ENCODE assay signal across 8 cellular contexts in genomic region chr5:154038241-154038603, GRCh38. TPM values are rescaled to one million over a fixed set of nuclear protein-coding genes. Genes with fewer than 3 reads are reported as not detected.
DNase-seq lines count a peak whose midpoint lies in the region; ATAC-seq and TF ChIP-seq lines count a peak whose summit lies in the region.

No MANE protein-coding gene starts in this region.

- peak overlapping the region; percentile 96 to 98 (median 97) for H3K4me3 Mint-ChIP-seq in CD8-positive, alpha-beta memory T cell
- peak overlapping the region; percentile 93 for H3K4me3 Mint-ChIP-seq in memory B cell
- peak overlapping the region; percentile 95 for H3K4me3 Mint-ChIP-seq in stimulated activated naive CD8-positive, alpha-beta T cell treated with anti-CD3 and anti-CD28 coated beads, Interleukin-15, Interleukin-2, amounts not matched to agents 100 ng/mL and 50 ng/mL, for 24 hours

- peak in 3 of 5 donors; percentile 19 to 61 (median 33) for DNase-seq in CD8-positive, alpha-beta memory T cell
- peak; percentile 14 for DNase-seq in GM19240 (ENCODE audit: insufficient read length, low spot score)
- peak; percentile 9 for DNase-seq in SK-MEL-5 (ENCODE audit: low read depth, low spot score)
- no peak for DNase-seq in coronary artery (ENCODE audit: low spot score)
- no peak for DNase-seq in memory B cell (ENCODE audit: low spot score in 2 of 2)
- DNase-seq in NCI-H1436 (lab: John Stamatoyannopoulos, UW): no peak

- H3K27ac Mint-ChIP-seq in CD8-positive, alpha-beta memory T cell: peak overlapping the region; percentile 97 to 99 (median 98)
- peak overlapping the region; percentile 97 for H3K27ac Mint-ChIP-seq in memory B cell
- peak overlapping the region; percentile 94 for H3K27ac Mint-ChIP-seq in stimulated activated naive CD8-positive, alpha-beta T cell treated with anti-CD3 and anti-CD28 coated beads, Interleukin-15, Interleukin-2, amounts not matched to agents 100 ng/mL and 50 ng/mL, for 24 hours

- POLR2A ChIA-PET in CD8-positive, alpha-beta memory T cell (lab: Charles Lee): interaction anchor here (1.0 to 1.7 kb wide), 4 partner anchors 10 to 262 kb away, joined by 3 to 20 read pairs (median 7); partner anchors contain the start of gene GALNT10

- ATAC-seq in HG03280 (IDR thresholded peaks at IDR 0.05; ENCODE audit: unreplicated experiment) (peak; percentile 50), memory B cell (ENCODE audit: low read depth) (peak; percentile 44)

- H3K9me3 Mint-ChIP-seq in CD8-positive, alpha-beta memory T cell: no peaks in the 10 kb centered on the region
- H3K9me3 Mint-ChIP-seq in memory B cell: no peaks in the 10 kb centered on the region
- no peaks in the 10 kb centered on the region for H3K9me3 Mint-ChIP-seq in stimulated activated naive CD8-positive, alpha-beta T cell treated with anti-CD3 and anti-CD28 coated beads, Interleukin-15, Interleukin-2, amounts not matched to agents 100 ng/mL and 50 ng/mL, for 24 hours

- CTCF ChIA-PET in CD8-positive, alpha-beta memory T cell (lab: Charles Lee): interaction anchor here (1.0 to 1.7 kb wide), 6 partner anchors 10 to 367 kb away, joined by 3 to 5 read pairs (median 4); partner anchors contain the start of gene GALNT10

- H3K36me3 Mint-ChIP-seq in CD8-positive, alpha-beta memory T cell: peaks cover 0 to 35% (median 6%) of the 10 kb centered on the region in 3 donors
- peaks cover 11% of the 10 kb centered on the region for H3K36me3 Mint-ChIP-seq in memory B cell
- peaks cover 15% of the 10 kb centered on the region for H3K36me3 Mint-ChIP-seq in stimulated activated naive CD8-positive, alpha-beta T cell treated with anti-CD3 and anti-CD28 coated beads, Interleukin-15, Interleukin-2, amounts not matched to agents 100 ng/mL and 50 ng/mL, for 24 hours (ENCODE audit: low read depth)

- H3K27me3 Mint-ChIP-seq in CD8-positive, alpha-beta memory T cell: peaks cover 0 to 3% of the 10 kb centered on the region in 2 donors
- H3K27me3 Mint-ChIP-seq in memory B cell: no peaks in the 10 kb centered on the region
- H3K27me3 Mint-ChIP-seq in stimulated activated naive CD8-positive, alpha-beta T cell treated with anti-CD3 and anti-CD28 coated beads, Interleukin-15, Interleukin-2, amounts not matched to agents 100 ng/mL and 50 ng/mL, for 24 hours: no peaks in the 10 kb centered on the region

- no peaks in the 10 kb centered on the region for H3K9me3 ChIP-seq in CD8-positive, alpha-beta memory T cell (ENCODE audit: low read length)

- peak overlapping the region; percentile 92 for H3K27ac ChIP-seq in CD8-positive, alpha-beta memory T cell (ENCODE audit: low read depth, low read length)
- H3K27ac ChIP-seq in coronary artery: peak overlapping the region; percentile 64 to 86

- H3K4me1 Mint-ChIP-seq in CD8-positive, alpha-beta memory T cell: peaks cover 48 to 66% (median 63%) of the 10 kb centered on the region in 3 donors
- peaks cover 22% of the 10 kb centered on the region for H3K4me1 Mint-ChIP-seq in memory B cell
- H3K4me1 Mint-ChIP-seq in stimulated activated naive CD8-positive, alpha-beta T cell treated with anti-CD3 and anti-CD28 coated beads, Interleukin-15, Interleukin-2, amounts not matched to agents 100 ng/mL and 50 ng/mL, for 24 hours (ENCODE audit: low read depth): peaks cover 70% of the 10 kb centered on the region

- in situ Hi-C loops in SK-MEL-5 (cut with HindIII; ENCODE audit: low pct_unique_long_range_greater_than_20kb, low sequenced_read_pairs): no loop called here

- H3K4me3 ChIP-seq in CD8-positive, alpha-beta memory T cell (ENCODE audit: low read length): peak overlapping the region; percentile 97
- H3K4me3 ChIP-seq in coronary artery: peak overlapping the region; percentile 89

- no peak for TF ChIP-seq CTCF in coronary artery (IDR thresholded peaks at IDR 0.05)

- H3K36me3 ChIP-seq in CD8-positive, alpha-beta memory T cell (ENCODE audit: insufficient read depth, low read length): no peaks in the 10 kb centered on the region

- H3K4me1 ChIP-seq in CD8-positive, alpha-beta memory T cell (ENCODE audit: insufficient read depth, low read length): peaks cover 28% of the 10 kb centered on the region

- H3K27me3 ChIP-seq in CD8-positive, alpha-beta memory T cell (ENCODE audit: insufficient read depth, low read length, poor library complexity, severe bottlenecking): no peaks in the 10 kb centered on the region

RNA-seq across cellular contexts. Expression of gene FAM114A2, which starts 0.5 kb away (rescaled TPM):
- 10 to 100 TPM; 23.4 to 26.6 TPM for total RNA-seq in CD8-positive, alpha-beta memory T cell
- 17.9 TPM for polyA plus RNA-seq in CD8-positive, alpha-beta memory T cell
- total RNA-seq in SK-MEL-5 (2014; rRNA removed; shearing (Covaris generic)): 20.5 and 23.1 TPM in 2 replicates
- polyA plus RNA-seq in SK-MEL-5 (2015; cell fraction: cytosol; rRNA removed): 13.2 and 22.9 TPM in 2 replicates
- 21.1 and 30.1 TPM in 2 replicates for polyA plus RNA-seq in SK-MEL-5 (2015; cell fraction: nucleus; rRNA removed)

RNA-seq across cellular contexts. Expression of gene MFAP3, which starts 0.5 kb away (rescaled TPM):
- 10 to 100 TPM; 17.5 to 20.5 TPM for total RNA-seq in CD8-positive, alpha-beta memory T cell
- 5.8 TPM for polyA plus RNA-seq in CD8-positive, alpha-beta memory T cell
- 32.2 and 37.2 TPM in 2 replicates for total RNA-seq in SK-MEL-5 (2014; rRNA removed; shearing (Covaris generic))
- polyA plus RNA-seq in SK-MEL-5 (2015; cell fraction: cytosol; rRNA removed): 18.8 and 19.6 TPM in 2 replicates
- polyA plus RNA-seq in SK-MEL-5 (2015; cell fraction: nucleus; rRNA removed): 21.9 and 41.2 TPM in 2 replicates

Comparison
In these comparisons a context has a peak if more than half of its experiments do, and no peak if none do; other contexts are left out.
1. DNase-seq: peak in CD8-positive, alpha-beta memory T cell (3 of 5), GM19240 (single experiment) and SK-MEL-5 (single experiment); none in coronary artery (single experiment), memory B cell (0 of 2) and NCI-H1436 (single experiment).
2. Peak in every context shown above with its lines, with median percentiles within 50 percentile points of each other: H3K27ac Mint-ChIP-seq and H3K4me3 Mint-ChIP-seq.